ENCODE assay signal across 12 cellular contexts in the genomic region with DNA sequence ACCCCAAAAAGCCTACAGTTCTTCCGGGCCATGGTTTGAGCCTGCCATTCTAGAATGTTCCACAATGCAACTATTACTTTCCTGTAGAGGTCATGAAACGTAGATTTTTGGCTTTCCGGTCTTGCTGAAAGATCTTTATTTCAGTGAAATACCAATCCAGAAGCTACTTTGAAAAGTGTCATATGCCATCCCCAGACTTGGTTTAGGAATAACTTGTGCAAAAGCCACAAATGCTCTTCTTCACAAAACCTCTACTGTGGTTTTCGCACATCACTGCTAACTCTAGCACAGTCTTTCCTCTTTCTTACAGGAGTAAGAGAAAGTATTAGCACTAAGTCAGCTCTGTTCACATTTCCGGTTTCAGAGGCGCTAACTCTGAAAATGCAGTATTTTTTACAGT. TPM values are rescaled to one million over a fixed set of nuclear protein-coding genes. Genes with fewer than 3 reads are reported as not detected.
A peak's percentile ranks its signal among the peaks of the same experiment; 100 is the strongest.
DNase-seq lines count a peak whose midpoint lies in the region; ATAC-seq, FAIRE-seq and TF ChIP-seq lines count a peak whose summit lies in the region.
"Had no signal": no experiment of that assay in that cellular context is flagged by ENCODE, and none has a peak within 500 bp of the region (broad histone marks: within the 10 kb centered on the region; RNA-seq: fewer than 3 reads in every experiment).

No MANE protein-coding gene starts in this region.

- no peaks in the 10 kb centered on the region for H3K27me3 ChIP-seq in HepG2 (ENCODE audit: control insufficient read depth in 1 of 2, insufficient read depth in 2 of 2, low read length in 2 of 2)
- H3K27me3 ChIP-seq: SJCRH30 had no signal

- DNase-seq in CD1c-positive myeloid dendritic cell (ENCODE audit: extremely low spot score) (peak; percentile 16), D721Med (ENCODE audit: insufficient read length, low spot score) (no peak), ACHN (no peak), posterior vena cava (ENCODE audit: low spot score) (no peak), HepG2 (ENCODE audit: low spot score) (no peak)
- no peak for DNase-seq in activated T-cell treated with anti-CD3 and anti-CD28 coated beads, Interleukin-2, amount 50 U/mL, for 72 hours
- DNase-seq: NCI-H2107, SJCRH30 had no signal

- no peaks in the 10 kb centered on the region for H3K9me3 Mint-ChIP-seq in activated T-cell treated with anti-CD3 and anti-CD28 coated beads, Interleukin-2, amount 50 U/mL, for 72 hours

- H3K27me3 Mint-ChIP-seq in activated T-cell treated with anti-CD3 and anti-CD28 coated beads, Interleukin-2, amount 50 U/mL, for 72 hours (ENCODE audit: low read depth) = peaks cover 22% of the 10 kb centered on the region

- H3K9me3 ChIP-seq in HepG2 (ENCODE audit: low read length) = no peaks in the 10 kb centered on the region
- H3K9me3 ChIP-seq: SJCRH30 had no signal

- peak overlapping the region; percentile 67 for H3K27ac Mint-ChIP-seq in activated T-cell treated with anti-CD3 and anti-CD28 coated beads, Interleukin-2, amount 50 U/mL, for 72 hours

- no peak for TF ChIP-seq POLR2A in HepG2 (IDR thresholded peaks at IDR 0.05; ENCODE audit: insufficient read depth in 1 of 2, low read depth in 2 of 2, low read length in 2 of 2)

- ATAC-seq in GM18870 (IDR thresholded peaks at IDR 0.05; ENCODE audit: unreplicated experiment) (peak; percentile 78), HG03066 (IDR thresholded peaks at IDR 0.05; ENCODE audit: low read depth, unreplicated experiment) (peak; percentile 91), HepG2 (no peak)
- peak; percentile 64 to 80 for ATAC-seq in activated T-cell treated with anti-CD3 and anti-CD28 coated beads, Interleukin-2, amount 50 U/mL, for 72 hours (replicated peaks in 1 of 2)

- TF ChIP-seq EP300 in HepG2 (IDR thresholded peaks at IDR 0.05; ENCODE audit: low read depth in 2 of 2, low read length in 2 of 2) (no peak), HepG2 (CRISPR knock-in tag; IDR thresholded peaks at IDR 0.05; ENCODE audit: borderline replicate concordance) (no peak)

- H3K4me1 Mint-ChIP-seq in activated T-cell treated with anti-CD3 and anti-CD28 coated beads, Interleukin-2, amount 50 U/mL, for 72 hours (ENCODE audit: low read depth) = peaks cover 81% of the 10 kb centered on the region

- intact Hi-C loops in posterior vena cava (cut with DNase I) (no loop called here), HepG2 (cut with micrococcal nuclease; ENCODE audit: unreplicated experiment) (no loop called here)

- no peak overlapping the region for H2AFZ ChIP-seq in HepG2 (ENCODE audit: low read length)

- no peaks in the 10 kb centered on the region for H3K79me2 ChIP-seq in HepG2 (ENCODE audit: insufficient read depth, low read length)

- TF ChIP-seq CTCF in D721Med (IDR thresholded peaks at IDR 0.05; ENCODE audit: insufficient read depth, missing control alignments) (no peak), HepG2 (CRISPR knock-in tag; IDR thresholded peaks at IDR 0.05) (no peak)

- in situ Hi-C loops in ACHN (cut with HindIII; ENCODE audit: low pct_ligation_motif_present, low pct_unique_long_range_greater_than_20kb, low sequenced_read_pairs) = no loop called here
- in situ Hi-C loops in HepG2 (cut with HindIII; ENCODE audit: extremely low pct_ligation_motif_present, low pct_unique_long_range_greater_than_20kb) = no loop called here

- WGBS in HepG2 (ENCODE audit: low lambda C conversion rate) = 23% methylated on average over 6 of the region's 6 CpGs

- no peaks in the 10 kb centered on the region for H3K36me3 ChIP-seq in HepG2 (replicated peaks in 1 of 2; ENCODE audit: control insufficient read depth in 1 of 2, insufficient read depth in 2 of 2, low read length in 2 of 2)
- H3K36me3 ChIP-seq: SJCRH30 had no signal

- no peak for TF ChIP-seq RAD21 in HepG2 (CRISPR knock-in tag; IDR thresholded peaks at IDR 0.05)

- H3K4me3 Mint-ChIP-seq in activated T-cell treated with anti-CD3 and anti-CD28 coated beads, Interleukin-2, amount 50 U/mL, for 72 hours = peak overlapping the region; percentile 70 to 85

- no peak overlapping the region for H3K4me3 ChIP-seq in HepG2 (replicated peaks in 1 of 3; ENCODE audit: insufficient read depth in 1 of 3, low read depth in 2 of 3, low read length in 3 of 3)
- H3K4me3 ChIP-seq: SJCRH30 had no signal

- H4K20me1 ChIP-seq in HepG2 (ENCODE audit: insufficient read depth, low read length) = no peaks in the 10 kb centered on the region

- no peak overlapping the region for H3K4me2 ChIP-seq in HepG2 (ENCODE audit: low read depth, low read length)

- no TSS peak for BruUV-seq in HepG2 (replicated peaks; lab: Mats Ljungman, UMichigan)

- no peak for FAIRE-seq in D721Med (lab: Jason Lieb, UNC)
- no peak for FAIRE-seq in HepG2 (lab: Jason Lieb, UNC)

- H3K9ac ChIP-seq in HepG2 (ENCODE audit: insufficient read depth, low read depth, low read length) = no peak overlapping the region

- CTCF ChIA-PET in HepG2 (lab: Yijun Ruan, JAX; ENCODE audit: low intra/inter-chr PET ratio, low total read pairs) = no interaction called here

- POLR2A ChIA-PET in HepG2 (lab: Yijun Ruan, JAX) = no interaction called here

- no peaks in the 10 kb centered on the region for H3K4me1 ChIP-seq in HepG2 (ENCODE audit: insufficient read depth, low read length)
- H3K4me1 ChIP-seq: SJCRH30 had no signal

- H3K36me3 Mint-ChIP-seq in activated T-cell treated with anti-CD3 and anti-CD28 coated beads, Interleukin-2, amount 50 U/mL, for 72 hours (ENCODE audit: insufficient read depth in 2 of 2) = peaks cover 0 to 3% of the 10 kb centered on the region in 2 donors

- H3K27ac ChIP-seq in HepG2 (ENCODE audit: extremely low read length, insufficient read depth, low read length) = no peak overlapping the region
- H3K27ac ChIP-seq: SJCRH30 had no signal

TF ChIP-seq in HepG2, 621 proteins besides CTCF, POLR2A, EP300 and RAD21 (continues in another document):
- no peak for TF ChIP-seq HDAC2 (CRISPR knock-in tag; IDR thresholded peaks at IDR 0.05)
- TF ChIP-seq, protein P1, sequence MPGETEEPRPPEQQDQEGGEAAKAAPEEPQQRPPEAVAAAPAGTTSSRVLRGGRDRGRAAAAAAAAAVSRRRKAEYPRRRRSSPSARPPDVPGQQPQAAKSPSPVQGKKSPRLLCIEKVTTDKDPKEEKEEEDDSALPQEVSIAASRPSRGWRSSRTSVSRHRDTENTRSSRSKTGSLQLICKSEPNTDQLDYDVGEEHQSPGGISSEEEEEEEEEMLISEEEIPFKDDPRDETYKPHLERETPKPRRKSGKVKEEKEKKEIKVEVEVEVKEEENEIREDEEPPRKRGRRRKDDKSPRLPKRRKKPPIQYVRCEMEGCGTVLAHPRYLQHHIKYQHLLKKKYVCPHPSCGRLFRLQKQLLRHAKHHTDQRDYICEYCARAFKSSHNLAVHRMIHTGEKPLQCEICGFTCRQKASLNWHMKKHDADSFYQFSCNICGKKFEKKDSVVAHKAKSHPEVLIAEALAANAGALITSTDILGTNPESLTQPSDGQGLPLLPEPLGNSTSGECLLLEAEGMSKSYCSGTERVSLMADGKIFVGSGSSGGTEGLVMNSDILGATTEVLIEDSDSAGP (CRISPR knock-in tag; IDR thresholded peaks at IDR 0.05; ENCODE audit: borderline replicate concordance) = no peak
- TF ChIP-seq RORA (CRISPR knock-in tag; IDR thresholded peaks at IDR 0.05) = no peak
- TF ChIP-seq ZNF30 (CRISPR knock-in tag; IDR thresholded peaks at IDR 0.05) = no peak
- no peak for TF ChIP-seq CBX2 (IDR thresholded peaks at IDR 0.05; ENCODE audit: low read depth, low read length)
- TF ChIP-seq CBX2 (CRISPR knock-in tag; IDR thresholded peaks at IDR 0.05; ENCODE audit: low read depth) = no peak

RNA-seq across cellular contexts. Expression of gene CD40LG, which starts 12.7 kb away (rescaled TPM):
- 10 to 100 TPM; 26.5 to 36.1 TPM for total RNA-seq in activated T-cell treated with anti-CD3 and anti-CD28 coated beads, Interleukin-2, amount 50 U/mL, for 72 hours
- total RNA-seq in posterior vena cava = not detected
- total RNA-seq in HepG2 (2016; rRNA removed; fragmentation: Illumina TruSeq; extraction: Trizol) = not detected in 2 replicates
- total RNA-seq in HepG2 (2016; cell fraction: cytosol; rRNA removed; fragmentation: Illumina TruSeq; extraction: Trizol; ENCODE audit: low read depth) = not detected in 2 replicates
- not detected in 2 replicates for total RNA-seq in HepG2 (2016; cell fraction: insoluble cytoplasmic fraction; rRNA removed; fragmentation: Illumina TruSeq; extraction: Trizol)
- total RNA-seq in HepG2 (2016; cell fraction: membrane; rRNA removed; fragmentation: Illumina TruSeq; extraction: Trizol) = not detected in 2 replicates
- total RNA-seq in HepG2 (2016; cell fraction: nucleus; rRNA removed; fragmentation: Illumina TruSeq; extraction: Trizol) = not detected in 2 replicates
- not detected in 2 replicates for polyA plus RNA-seq in HepG2 (2011; rRNA removed)
- polyA plus RNA-seq in HepG2 (2011; cell fraction: cytosol; rRNA removed) = not detected in 2 replicates
- polyA plus RNA-seq in HepG2 (2011; cell fraction: nucleus; rRNA removed) = not detected in 2 replicates
- polyA plus RNA-seq in HepG2 (2012) = not detected in 2 replicates
- not detected in 2 replicates for polyA plus RNA-seq in HepG2 (2016; cell fraction: cytosol; fragmentation: Illumina TruSeq; extraction: Trizol; ENCODE audit: low read depth)
- polyA plus RNA-seq in HepG2 (2016; cell fraction: insoluble cytoplasmic fraction; fragmentation: Illumina TruSeq; extraction: Trizol; ENCODE audit: low read depth) = not detected in 2 replicates
- polyA plus RNA-seq in HepG2 (2016; cell fraction: membrane; fragmentation: Illumina TruSeq; extraction: Trizol; ENCODE audit: low read depth) = not detected in 2 replicates
- polyA plus RNA-seq in HepG2 (2016; cell fraction: nucleus; fragmentation: Illumina TruSeq; extraction: Trizol; ENCODE audit: insufficient read depth, low read depth) = not detected in 2 replicates
- not detected in 2 replicates for polyA minus RNA-seq in HepG2 (2011; rRNA and poly(A)+ RNA removed; ENCODE audit: low replicate concordance)
- not detected in 2 replicates for polyA minus RNA-seq in HepG2 (2011; cell fraction: cytosol; rRNA and poly(A)+ RNA removed)
- polyA minus RNA-seq in HepG2 (2011; cell fraction: nucleus; rRNA and poly(A)+ RNA removed) = not detected in 2 replicates
- total RNA-seq: SJCRH30, temporal lobe had no signal
- polyA plus RNA-seq: BJ had no signal

Comparison
In these comparisons a context has a peak if more than half of its experiments do, and no peak if none do; other contexts are left out.
1. RNA of gene CD40LG, which starts 12.7 kb away (total RNA-seq): 26.5 to 36.1 TPM in activated T-cell treated with anti-CD3 and anti-CD28 coated beads, Interleukin-2, amount 50 U/mL, for 72 hours; not detected in posterior vena cava and not detected in HepG2; every median in the first group is over 10 times any median in the second.